11 cellular contexts compared by ENCODE assay signal in the genomic region with DNA sequence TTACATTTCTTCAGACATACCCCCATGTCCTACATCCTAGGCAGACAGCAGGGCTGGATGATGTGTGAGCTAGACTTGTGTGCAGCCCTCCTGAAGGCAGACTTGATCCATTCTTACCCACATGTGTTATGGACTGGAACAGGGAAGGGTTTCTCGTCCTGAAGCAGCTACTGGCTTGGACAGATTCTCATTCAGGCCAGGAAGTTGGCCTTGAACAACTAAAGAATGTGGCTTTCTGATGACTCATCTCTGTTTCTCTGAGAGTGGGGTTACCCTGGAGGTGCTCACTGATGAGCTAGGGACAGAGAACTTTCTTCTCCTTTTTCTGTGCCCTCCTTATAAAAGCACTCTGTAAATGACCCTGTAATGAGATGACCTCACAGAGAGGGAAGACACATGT.
DNase-seq lines count a peak whose midpoint lies in the region; TF ChIP-seq lines count a peak whose summit lies in the region.
"Had no signal": no experiment of that assay in that cellular context is flagged by ENCODE, and none has a peak within 500 bp of the region (broad histone marks: within the 10 kb centered on the region; RNA-seq: fewer than 3 reads in every experiment).

No MANE protein-coding gene starts in this region.

- no peak overlapping the region for H3K4me3 ChIP-seq in endodermal cell (ENCODE audit: low read length)

- no peak for TF ChIP-seq CTCF in endodermal cell (conservative IDR thresholded peaks at IDR 0.05)
- TF ChIP-seq CTCF in nephron progenitor cell (IDR thresholded peaks at IDR 0.05), result no peak

- no peaks in the 10 kb centered on the region for H3K27me3 ChIP-seq in endodermal cell (ENCODE audit: control insufficient read depth, insufficient read depth, low read length, poor library complexity, severe bottlenecking)

- H3K9me3 Mint-ChIP-seq in endodermal cell, result no peaks in the 10 kb centered on the region
- no peaks in the 10 kb centered on the region for H3K9me3 Mint-ChIP-seq in nephron progenitor cell
- H3K9me3 Mint-ChIP-seq: activated naive CD4-positive, alpha-beta T cell treated with anti-CD3 and anti-CD28 coated beads, Interleukin-2, amount 10 ng/mL, durations not matched to agents 7 days and 5 days had no signal

- H3K27me3 Mint-ChIP-seq in endodermal cell (ENCODE audit: insufficient read depth) (no peaks in the 10 kb centered on the region), nephron progenitor cell (ENCODE audit: low read depth, poor library complexity) (no peaks in the 10 kb centered on the region)
- H3K27me3 Mint-ChIP-seq: activated naive CD4-positive, alpha-beta T cell treated with anti-CD3 and anti-CD28 coated beads, Interleukin-2, amount 10 ng/mL, durations not matched to agents 7 days and 5 days had no signal

- H3K4me1 Mint-ChIP-seq in endodermal cell, result peaks cover 35% of the 10 kb centered on the region
- peaks cover 20% of the 10 kb centered on the region for H3K4me1 Mint-ChIP-seq in nephron progenitor cell
- H3K4me1 Mint-ChIP-seq: activated naive CD4-positive, alpha-beta T cell treated with anti-CD3 and anti-CD28 coated beads, Interleukin-2, amount 10 ng/mL, durations not matched to agents 7 days and 5 days had no signal

- 89% methylated on average over 1 of the region's 1 CpG for WGBS in endodermal cell (ENCODE audit: insufficient coverage in 1 of 2, insufficient read length in 1 of 2), 2 experiments

- H3K4me3 Mint-ChIP-seq in endodermal cell (no peak overlapping the region), nephron progenitor cell (no peak overlapping the region)
- H3K4me3 Mint-ChIP-seq: activated naive CD4-positive, alpha-beta T cell treated with anti-CD3 and anti-CD28 coated beads, Interleukin-2, amount 10 ng/mL, durations not matched to agents 7 days and 5 days had no signal

- H3K27ac ChIP-seq in endodermal cell (ENCODE audit: low read depth, low read length) (no peak overlapping the region), substantia nigra (ENCODE audit: low read depth, low read length, poor library complexity, severe bottlenecking) (no peak overlapping the region)

- H3K27ac Mint-ChIP-seq in endodermal cell, result peak overlapping the region; percentile 65
- peak overlapping the region; percentile 91 for H3K27ac Mint-ChIP-seq in nephron progenitor cell
- H3K27ac Mint-ChIP-seq: activated naive CD4-positive, alpha-beta T cell treated with anti-CD3 and anti-CD28 coated beads, Interleukin-2, amount 10 ng/mL, durations not matched to agents 7 days and 5 days had no signal

- H3K9me3 ChIP-seq in endodermal cell (ENCODE audit: control insufficient read depth, low read length), result no peaks in the 10 kb centered on the region

- DNase-seq in ELR (ENCODE audit: low read depth) (peak; percentile 40), LoVo (ENCODE audit: low spot score) (peak; percentile 44), endodermal cell (no peak), nephron progenitor cell (no peak), substantia nigra (lab: John Stamatoyannopoulos, UW) (no peak), germinal center (ENCODE audit: low spot score) (no peak), NCI-H748 treated with DMSO at 0.1 percent for 48 hours (lab: John Stamatoyannopoulos, UW) (no peak), NCI-H2081 treated with DMSO at 0.1 percent for 48 hours (lab: John Stamatoyannopoulos, UW) (no peak)
- DNase-seq: activated naive CD4-positive, alpha-beta T cell treated with anti-CD3 and anti-CD28 coated beads, Interleukin-2, amount 10 ng/mL, durations not matched to agents 7 days and 5 days; GOT3; right cardiac atrium had no signal

- no peak overlapping the region for H3K9ac ChIP-seq in endodermal cell (ENCODE audit: extremely low read depth, low read length, poor library complexity, severe bottlenecking)

- H3K36me3 Mint-ChIP-seq in endodermal cell (ENCODE audit: low read depth) (no peaks in the 10 kb centered on the region), nephron progenitor cell (ENCODE audit: low read depth) (peaks cover 52% of the 10 kb centered on the region)
- H3K36me3 Mint-ChIP-seq: activated naive CD4-positive, alpha-beta T cell treated with anti-CD3 and anti-CD28 coated beads, Interleukin-2, amount 10 ng/mL, durations not matched to agents 7 days and 5 days had no signal

- peaks cover 4% of the 10 kb centered on the region for H3K4me1 ChIP-seq in endodermal cell (ENCODE audit: control insufficient read depth, insufficient read depth, low read length)

- H3K36me3 ChIP-seq in endodermal cell (ENCODE audit: control insufficient read depth, insufficient read depth, low read length), result no peaks in the 10 kb centered on the region

Comparison
In these comparisons a context has a peak if more than half of its experiments do, and no peak if none do; other contexts are left out.
1. DNase-seq: peak in ELR (single experiment) and LoVo (single experiment); none in endodermal cell (single experiment), nephron progenitor cell (single experiment), substantia nigra (0 of 49), germinal center (single experiment), NCI-H748 treated with DMSO at 0.1 percent for 48 hours (single experiment) and NCI-H2081 treated with DMSO at 0.1 percent for 48 hours (single experiment).